Comparison of ENCODE assay signal across 20 cellular contexts in genomic region chr5:194102-194501, GRCh38. TPM values are rescaled to one million over a fixed set of nuclear protein-coding genes. Genes with fewer than 3 reads are reported as not detected.
"Had no signal": no experiment of that assay in that cellular context is flagged by ENCODE, and none has a peak within 500 bp of the region (broad histone marks: within the 10 kb centered on the region; RNA-seq: fewer than 3 reads in every experiment).

No MANE protein-coding gene starts in this region.

- H3K9me3 Mint-ChIP-seq: activated T-cell treated with anti-CD3 and anti-CD28 coated beads, Interleukin-2, amount 50 U/mL, for 4 hours; nephron progenitor cell; stimulated activated memory B cell treated with anti-CD40 and anti-IgM and Interleukin-4, amounts not matched to agents 10 μg/mL and 1 μg/mL and 100 μg/mL, for 72 hours had no signal

- H3K36me3 Mint-ChIP-seq: stimulated activated memory B cell treated with anti-CD40 and anti-IgM and Interleukin-4, amounts not matched to agents 10 μg/mL and 1 μg/mL and 100 μg/mL, for 72 hours had no signal

- H3K4me1 ChIP-seq: left lung had no signal

- ATAC-seq: activated T-cell treated with anti-CD3 and anti-CD28 coated beads, Interleukin-2, amount 50 U/mL, for 4 hours; left lung; SK-N-SH treated with all-trans-retinoic acid at 6 μM for 48 hours; stimulated activated memory B cell treated with anti-CD40 and anti-IgM and Interleukin-4, amounts not matched to agents 10 μg/mL and 1 μg/mL and 100 μg/mL, for 72 hours had no signal

- H3K4me3 Mint-ChIP-seq: activated T-cell treated with anti-CD3 and anti-CD28 coated beads, Interleukin-2, amount 50 U/mL, for 4 hours; nephron progenitor cell; stimulated activated memory B cell treated with anti-CD40 and anti-IgM and Interleukin-4, amounts not matched to agents 10 μg/mL and 1 μg/mL and 100 μg/mL, for 72 hours had no signal

- H3K4me3 ChIP-seq: left lung, prostate gland had no signal

- H3K27ac Mint-ChIP-seq: nephron progenitor cell; stimulated activated memory B cell treated with anti-CD40 and anti-IgM and Interleukin-4, amounts not matched to agents 10 μg/mL and 1 μg/mL and 100 μg/mL, for 72 hours had no signal

- DNase-seq: activated CD4-positive, alpha-beta T cell treated with anti-CD3 and anti-CD28 coated beads, Interleukin-2, amount 50 U/mL, for 4 hours; activated CD4-positive, CD25-positive, alpha-beta regulatory T cell treated with anti-CD3 and anti-CD28 coated beads, Interleukin-2, amount 50 U/mL, for 72 hours; activated naive CD4-positive, alpha-beta T cell; activated T-cell treated with anti-CD3 and anti-CD28 coated beads, Interleukin-2, amount 50 U/mL, for 4 hours; anterior cingulate cortex; cerebellar nuclear complex; effector CD8-positive, alpha-beta T cell; foreskin melanocyte; mesenchymal stem cell; nephron progenitor cell; stimulated activated CD4-positive, alpha-beta T cell treated with anti-CD3 and anti-CD28 coated beads, Interleukin-2, amount 100 ng/mL, for 48 hours; T-helper 1 cell had no signal

- H3K27ac ChIP-seq: left lung, prostate gland had no signal

- H3K9me3 ChIP-seq: left lung, prostate gland had no signal

- H3K36me3 ChIP-seq: prostate gland had no signal

RNA-seq across cellular contexts. Expression of gene LRRC14B, which starts 2.8 kb away (rescaled TPM):
- total RNA-seq: endothelial cell of umbilical vein, left lung, omental fat pad had no signal
- polyA plus RNA-seq: endothelial cell of umbilical vein, keratinocyte, urinary bladder had no signal
